8 cellular contexts compared by ENCODE assay signal in genomic region chr4:47485047-47485692, GRCh38. TPM values are rescaled to one million over a fixed set of nuclear protein-coding genes. Genes with fewer than 3 reads are reported as not detected.
A peak's percentile ranks its signal among the peaks of the same experiment; 100 is the strongest.
DNase-seq lines count a peak whose midpoint lies in the region; ATAC-seq and TF ChIP-seq lines count a peak whose summit lies in the region.

TSS of gene ATP10D (plus strand) at chr4:47485275. CDS start at chr4:47512541, 27,266 bp downstream.

- H3K4me2 ChIP-seq in PC-3 (ENCODE audit: low read length), result peak within 1 kb of the TSS; percentile 95

- ATAC-seq in GM21528 (IDR thresholded peaks at IDR 0.05; ENCODE audit: low FRiP score, unreplicated experiment) (peak; percentile 94), PC-3 (peak; percentile 100), esophagus mucosa (peak; percentile 93)
- peak; percentile 100 for ATAC-seq in activated T-cell treated with anti-CD3 and anti-CD28 coated beads, Interleukin-2, amount 50 U/mL, for 72 hours (replicated peaks in 1 of 2)

- H3K9me2 ChIP-seq in PC-3 (replicated peaks; ENCODE audit: low read length), result no peaks in the 10 kb centered on the region

- H3K4me1 ChIP-seq in PC-3 (ENCODE audit: insufficient read depth, low read length) (peaks cover 11% of the 10 kb centered on the region), muscle layer of colon (ENCODE audit: insufficient read depth, low read length) (peaks cover 16% of the 10 kb centered on the region)

- intact Hi-C loops in PC-3 (cut with micrococcal nuclease), result loop anchor here (1.0 kb wide), 2 partner anchors 22 to 79 kb away; partner anchors contain the start of gene COMMD8

- H3K4me1 Mint-ChIP-seq in activated T-cell treated with anti-CD3 and anti-CD28 coated beads, Interleukin-2, amount 50 U/mL, for 72 hours (ENCODE audit: low read depth), result peaks cover 32% of the 10 kb centered on the region

- DNase-seq in DMS153 treated with DMSO at 0.1 percent for 48 hours (lab: John Stamatoyannopoulos, UW; ENCODE audit: unreplicated experiment), result peak; percentile 57
- DNase-seq in HuH-7.5 (ENCODE audit: low spot score), result peak; percentile 29
- DNase-seq in PC-3, result peak; percentile 83
- peak; percentile 87 to 89 for DNase-seq in activated T-cell treated with anti-CD3 and anti-CD28 coated beads, Interleukin-2, amount 50 U/mL, for 72 hours
- DNase-seq in stimulated activated CD8-positive, alpha-beta memory T cell treated with anti-CD3 and anti-CD28 coated beads, Interleukin-7, amount 100 ng/mL, for 1 hour (ENCODE audit: low read depth in 2 of 2), result peak; percentile 42 to 58

- H2AFZ ChIP-seq in PC-3 (ENCODE audit: low read length), result peak within 1 kb of the TSS; percentile 93

- H3K27me3 ChIP-seq in PC-3 (ENCODE audit: low read length) (no peaks in the 10 kb centered on the region), muscle layer of colon (ENCODE audit: control insufficient read depth in 1 of 2, insufficient read depth in 2 of 2, low read length in 2 of 2) (no peaks in the 10 kb centered on the region)

- H4K20me1 ChIP-seq in PC-3 (ENCODE audit: low read length), result no peaks in the 10 kb centered on the region

- H3K4me3 Mint-ChIP-seq in activated T-cell treated with anti-CD3 and anti-CD28 coated beads, Interleukin-2, amount 50 U/mL, for 72 hours, result peak within 1 kb of the TSS; percentile 95 to 98

- peak within 1 kb of the TSS; percentile 91 for H3K27ac Mint-ChIP-seq in activated T-cell treated with anti-CD3 and anti-CD28 coated beads, Interleukin-2, amount 50 U/mL, for 72 hours

- H3K9me3 Mint-ChIP-seq in activated T-cell treated with anti-CD3 and anti-CD28 coated beads, Interleukin-2, amount 50 U/mL, for 72 hours, result no peaks in the 10 kb centered on the region

- H3F3A ChIP-seq in PC-3 (ENCODE audit: low read length, unreplicated experiment), result no peaks in the 10 kb centered on the region

- POLR2A ChIA-PET in PC-3 (lab: Charles Lee; ENCODE audit: unreplicated experiment), result interaction anchor here (0.6 kb wide), 2 partner anchors 100 to 977 kb away, joined by 10 read pairs; no protein-coding TSS in a partner anchor

- CTCF ChIA-PET in PC-3 (lab: Charles Lee), result interaction anchor here (0.6 kb wide), 1 partner anchor 22 kb away, joined by 3 read pairs; no protein-coding TSS in a partner anchor

- TSS peak; percentile 84 for BruUV-seq in PC-3 (replicated peaks; lab: Mats Ljungman, UMichigan)

- no peak for TF ChIP-seq CTCF in PC-3 (conservative IDR thresholded peaks at IDR 0.05; ENCODE audit: low read depth, low read length)

- H3K9ac ChIP-seq in PC-3 (ENCODE audit: low read length), result peak within 1 kb of the TSS; percentile 61
- H3K9ac ChIP-seq in muscle layer of colon (ENCODE audit: low read length), result peak within 1 kb of the TSS; percentile 86

- H3K27ac ChIP-seq in PC-3 (ENCODE audit: low read length) (peak within 1 kb of the TSS; percentile 44), muscle layer of colon (ENCODE audit: low read depth, low read length) (peak within 1 kb of the TSS; percentile 83)

- H3K4me3 ChIP-seq in PC-3 (ENCODE audit: low read length) (peak within 1 kb of the TSS; percentile 79), muscle layer of colon (ENCODE audit: low read depth in 1 of 2, low read length in 2 of 2) (peak within 1 kb of the TSS; percentile 55 to 82)

- H3K9me3 ChIP-seq in PC-3 (ENCODE audit: low read length), result no peaks in the 10 kb centered on the region
- H3K9me3 ChIP-seq in muscle layer of colon (ENCODE audit: low read length), result no peaks in the 10 kb centered on the region

- no peaks in the 10 kb centered on the region for H3K36me3 ChIP-seq in PC-3 (ENCODE audit: low read depth, low read length)
- no peaks in the 10 kb centered on the region for H3K36me3 ChIP-seq in muscle layer of colon (ENCODE audit: insufficient read depth, low read length)

- no peaks in the 10 kb centered on the region for H3K27me3 Mint-ChIP-seq in activated T-cell treated with anti-CD3 and anti-CD28 coated beads, Interleukin-2, amount 50 U/mL, for 72 hours (ENCODE audit: low read depth)

- H3K79me2 ChIP-seq in PC-3 (ENCODE audit: low read length), result no peaks in the 10 kb centered on the region

- H3K36me3 Mint-ChIP-seq in activated T-cell treated with anti-CD3 and anti-CD28 coated beads, Interleukin-2, amount 50 U/mL, for 72 hours (ENCODE audit: insufficient read depth in 2 of 2), result no peaks in the 10 kb centered on the region

RNA-seq across cellular contexts. Expression of gene ATP10D, which starts in this region (rescaled TPM):
- total RNA-seq in PC-3 (2014; rRNA removed) (0.84 and 4.0 TPM in 2 replicates), esophagus mucosa (50.2 TPM)
- 1 to 10 TPM; 3.0 TPM for total RNA-seq in activated T-cell treated with anti-CD3 and anti-CD28 coated beads, Interleukin-2, amount 50 U/mL, for 72 hours

Comparison
In these comparisons a context has a peak if more than half of its experiments do, and no peak if none do; other contexts are left out.
1. Peak in every context shown above with its lines: DNase-seq, ATAC-seq, H3K4me3 ChIP-seq and H3K27ac ChIP-seq.
2. RNA of gene ATP10D (total RNA-seq): 50.2 TPM in esophagus mucosa (single experiment); 3.0 TPM in activated T-cell treated with anti-CD3 and anti-CD28 coated beads, Interleukin-2, amount 50 U/mL, for 72 hours and 0.84 to 4.0 TPM in PC-3; every median in the first group is over 10 times any median in the second.
3. DNase-seq: peak in every context shown above with its lines; median percentile 88 in activated T-cell treated with anti-CD3 and anti-CD28 coated beads, Interleukin-2, amount 50 U/mL, for 72 hours; 83 in PC-3; 57 in DMS153 treated with DMSO at 0.1 percent for 48 hours; 50 in stimulated activated CD8-positive, alpha-beta memory T cell treated with anti-CD3 and anti-CD28 coated beads, Interleukin-7, amount 100 ng/mL, for 1 hour; 29 in HuH-7.5.